ENCODE assay signal across 9 cellular contexts in genomic region chr4:140135529-140136021, GRCh38. TPM values are rescaled to one million over a fixed set of nuclear protein-coding genes. Genes with fewer than 3 reads are reported as not detected.
DNase-seq lines count a peak whose midpoint lies in the region; ATAC-seq and TF ChIP-seq lines count a peak whose summit lies in the region.
"Had no signal": no experiment of that assay in that cellular context is flagged by ENCODE, and none has a peak within 500 bp of the region (broad histone marks: within the 10 kb centered on the region; RNA-seq: fewer than 3 reads in every experiment).

No MANE protein-coding gene starts in this region.

- TF ChIP-seq CTCF in PC-9 (conservative IDR thresholded peaks at IDR 0.05): no peak
- no peak for TF ChIP-seq CTCF in heart right ventricle (IDR thresholded peaks at IDR 0.05)
- no peak for TF ChIP-seq CTCF in thyroid gland (IDR thresholded peaks at IDR 0.05)
- TF ChIP-seq CTCF in vagina (IDR thresholded peaks at IDR 0.05): no peak

- H3K9me2 ChIP-seq in PC-9 (ENCODE audit: insufficient read depth): no peaks in the 10 kb centered on the region

- H3K9me3 ChIP-seq in PC-9 (ENCODE audit: insufficient read depth, low read depth) (no peaks in the 10 kb centered on the region), heart right ventricle (no peaks in the 10 kb centered on the region), thyroid gland (no peaks in the 10 kb centered on the region), vagina (no peaks in the 10 kb centered on the region)

- ATAC-seq in heart right ventricle (peak in 7 of 8 donors; percentile 48 to 80 (median 59)), GM21360 (IDR thresholded peaks at IDR 0.05; ENCODE audit: unreplicated experiment) (no peak)
- ATAC-seq: esophagus mucosa had no signal

- intact Hi-C loops in PC-9 (cut with micrococcal nuclease; ENCODE audit: unreplicated experiment) (no loop called here), heart right ventricle (cut with DNase I) (loop anchor here in 1 of 10 donors (5.0 kb wide), 1 partner anchor 33 kb away; no protein-coding TSS in a partner anchor), thyroid gland (cut with DNase I) (loop anchor here (5.0 kb wide), 1 partner anchor 33 kb away; no protein-coding TSS in a partner anchor), vagina (cut with DNase I) (no loop called here)

- H3K79me2 ChIP-seq in PC-9 (ENCODE audit: low read depth): peaks cover 81% of the 10 kb centered on the region

- no peak overlapping the region for H2AFZ ChIP-seq in PC-9

- TF ChIP-seq POLR2A in thyroid gland (IDR thresholded peaks at IDR 0.05) (no peak), vagina (IDR thresholded peaks at IDR 0.05) (no peak)

- DNase-seq in NCI-H1105 (lab: John Stamatoyannopoulos, UW) (peak; percentile 82), PC-9 (no peak), heart right ventricle (peak; percentile 29 to 63), thyroid gland (peak; percentile 83), vagina (ENCODE audit: extremely low spot score in 2 of 2) (no peak), D341Med (ENCODE audit: low spot score) (no peak)
- DNase-seq: activated CD8-positive, alpha-beta memory T cell treated with anti-CD3 and anti-CD28 coated beads, Interleukin-2, amount 50 U/mL, for 4 hours had no signal

- peak overlapping the region; percentile 86 for H3K4me2 ChIP-seq in PC-9

- WGBS in heart right ventricle, 2 donors: 35 to 37% methylated on average over 7 of the region's 7 CpGs
- 44 to 48% methylated on average over 7 of the region's 7 CpGs for WGBS in thyroid gland, 2 donors

- H4K20me1 ChIP-seq in PC-9 (ENCODE audit: insufficient read depth): no peaks in the 10 kb centered on the region

- CTCF ChIA-PET in PC-9 (lab: Charles Lee): interaction anchor here (0.7 kb wide), 1 partner anchor 51 kb away, joined by 3 read pairs; no protein-coding TSS in a partner anchor

- H3F3A ChIP-seq in PC-9 (ENCODE audit: insufficient read depth, low read depth): peaks cover 61% of the 10 kb centered on the region

- H3K36me3 ChIP-seq in PC-9 (ENCODE audit: low read depth): 0 out of 2 replicates have a peak, but pooled peaks cover 4% of the 10 kb centered on the region
- H3K36me3 ChIP-seq in heart right ventricle: no peaks in the 10 kb centered on the region
- H3K36me3 ChIP-seq in thyroid gland: no peaks in the 10 kb centered on the region
- H3K36me3 ChIP-seq in vagina: no peaks in the 10 kb centered on the region

- H3K27me3 ChIP-seq in PC-9 (ENCODE audit: insufficient read depth, low read depth): no peaks in the 10 kb centered on the region
- H3K27me3 ChIP-seq in heart right ventricle: no peaks in the 10 kb centered on the region
- no peaks in the 10 kb centered on the region for H3K27me3 ChIP-seq in thyroid gland
- no peaks in the 10 kb centered on the region for H3K27me3 ChIP-seq in vagina

- no TSS peak for BruUV-seq in PC-9 (replicated peaks; lab: Mats Ljungman, UMichigan)

- peak overlapping the region; percentile 99 for H3K27ac ChIP-seq in PC-9
- peak overlapping the region in 5 of 10 donors; percentile 7 to 44 (median 24) for H3K27ac ChIP-seq in heart right ventricle
- no peak overlapping the region for H3K27ac ChIP-seq in thyroid gland
- H3K27ac ChIP-seq in vagina: no peak overlapping the region

- no peak overlapping the region for H3K4me3 ChIP-seq in PC-9
- no peak overlapping the region for H3K4me3 ChIP-seq in heart right ventricle
- H3K4me3 ChIP-seq in thyroid gland (replicated peaks in 1 of 3): no peak overlapping the region
- peak overlapping the region in 1 of 2 donors; percentile 3 for H3K4me3 ChIP-seq in vagina

- POLR2A ChIA-PET in PC-9 (lab: Charles Lee; ENCODE audit: unreplicated experiment): no interaction called here

- H3K4me1 ChIP-seq in PC-9 (replicated peaks; ENCODE audit: insufficient read depth) (peaks cover 94% of the 10 kb centered on the region), heart right ventricle (peaks cover 0 to 26% (median 16%) of the 10 kb centered on the region in 9 donors), thyroid gland (peaks cover 10 to 20% of the 10 kb centered on the region in 2 donors), vagina (peaks cover 29% of the 10 kb centered on the region)

RNA-seq across cellular contexts. Expression of gene MAML3, which starts 18.4 kb away (rescaled TPM):
- total RNA-seq in PC-9 (2021): 10.5 and 15.2 TPM in 2 replicates
- total RNA-seq in heart right ventricle: 1 to 10 TPM; 1.3 to 4.6 (median 2.8) TPM
- polyA plus RNA-seq in heart right ventricle: 1 to 10 TPM; 1.1 to 1.2 TPM
- total RNA-seq in thyroid gland: 10 to 100 TPM in 2 of 4 donors, 1 to 10 TPM in 2; 5.7 to 14.1 (median 11.4) TPM
- 16.2 TPM for total RNA-seq in vagina

Comparison
In these comparisons a context has a peak if more than half of its experiments do, and no peak if none do; other contexts are left out.
1. DNase-seq: peak in NCI-H1105 (single experiment), heart right ventricle (2 of 2) and thyroid gland (2 of 2); none in PC-9 (0 of 2), vagina (0 of 2) and D341Med (single experiment).